1 cellular context compared by ENCODE assay signal in genomic region chr3:38009807-38010591, GRCh38.
TF ChIP-seq lines count a peak whose summit lies in the region.

No MANE protein-coding gene starts in this region.

TF ChIP-seq in GM23338, 12 proteins besides CTCF, POLR2A, EP300 and RAD21 (continued from another document):
- TF ChIP-seq ZNF462 (CRISPR knock-in tag; IDR thresholded peaks at IDR 0.05), result no peak
- TF ChIP-seq EZH2 (IDR thresholded peaks at IDR 0.05; ENCODE audit: low read depth, unreplicated experiment), result no peak
- no peak for TF ChIP-seq JUNB (IDR thresholded peaks at IDR 0.05; ENCODE audit: unreplicated experiment)
- TF ChIP-seq REST (IDR thresholded peaks at IDR 0.05; ENCODE audit: unreplicated experiment), result no peak
